ENCODE assay signal across 8 cellular contexts in genomic region chr7:12534046-12534445, GRCh38.
"Had no signal": no experiment of that assay in that cellular context is flagged by ENCODE, and none has a peak within 500 bp of the region (broad histone marks: within the 10 kb centered on the region; RNA-seq: fewer than 3 reads in every experiment).

No MANE protein-coding gene starts in this region.

- DNase-seq: H9, HCEC 1CT, KBM-7 had no signal

- H3K4me2 ChIP-seq: GM23338, KMS-11 had no signal

- FAIRE-seq: H1, H54, HTR-8/SVneo had no signal

- H3K4me3 ChIP-seq: GM23338 had no signal

- H3K27ac ChIP-seq: KMS-11 had no signal

- H3K9ac ChIP-seq: KMS-11 had no signal

- H2AFZ ChIP-seq: GM23338 had no signal

- ATAC-seq: GM23338 had no signal
